In genomic region chr5:34064656-34065055, GRCh38 we compare ENCODE assay signal across 8 cellular contexts.
"Had no signal": no experiment of that assay in that cellular context is flagged by ENCODE, and none has a peak within 500 bp of the region (broad histone marks: within the 10 kb centered on the region; RNA-seq: fewer than 3 reads in every experiment).

No MANE protein-coding gene starts in this region.

- ATAC-seq: HepG2 had no signal

- H3K27ac ChIP-seq: HL-60, KMS-11 had no signal

- H3K9ac ChIP-seq: KMS-11 had no signal

- H3K4me2 ChIP-seq: KMS-11 had no signal

- FAIRE-seq: HepG2, HTR-8/SVneo had no signal

- DNase-seq: IMR-90, Karpas-422, KBM-7, KG1 had no signal
